In the genomic region with DNA sequence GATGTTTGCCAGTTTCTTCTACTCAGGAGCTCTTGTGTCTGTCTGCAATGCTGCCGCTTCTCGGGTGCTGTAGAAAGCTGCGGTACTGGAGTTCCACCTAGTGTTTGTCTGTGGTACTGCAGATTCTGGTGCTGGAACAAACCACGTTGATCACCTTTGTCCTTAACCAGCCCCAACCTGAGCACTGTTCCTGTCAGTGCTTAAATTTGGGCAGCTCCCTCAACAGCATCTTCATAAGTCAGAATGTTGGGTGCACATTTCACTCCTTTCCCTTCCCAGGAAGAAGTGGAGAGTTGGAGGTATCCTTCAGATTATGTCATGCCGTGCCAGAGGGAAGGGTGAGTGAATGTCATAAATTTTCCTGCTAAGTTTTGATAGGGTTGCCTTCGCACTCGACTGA, we compare ENCODE assay signal across 8 cellular contexts.
DNase-seq lines count a peak whose midpoint lies in the region; ATAC-seq and TF ChIP-seq lines count a peak whose summit lies in the region.

No MANE protein-coding gene starts in this region.

- ATAC-seq in HG03521 (IDR thresholded peaks at IDR 0.05; ENCODE audit: unreplicated experiment) (peak; percentile 48), GM19463 (IDR thresholded peaks at IDR 0.05; ENCODE audit: unreplicated experiment) (no peak)

- peak; percentile 87 for DNase-seq in GM12865 (ENCODE audit: low read depth)
- DNase-seq in NCI-H774 (lab: John Stamatoyannopoulos, UW) = peak; percentile 71
- peak; percentile 62 to 67 for DNase-seq in activated CD4-positive, alpha-beta T cell treated with anti-CD3 and anti-CD28 coated beads, Interleukin-2, amount 50 U/mL, for 4 hours
- peak; percentile 68 for DNase-seq in effector CD4-positive, alpha-beta T cell
- DNase-seq in medulla oblongata (ENCODE audit: extremely low spot score) = peak; percentile 85
- peak; percentile 55 for DNase-seq in stimulated activated CD8-positive, alpha-beta memory T cell treated with anti-CD3 and anti-CD28 coated beads, Interleukin-15, amount 100 ng/mL, for 1 hour (ENCODE audit: low read depth)

- TF ChIP-seq CTCF in GM12865 (IDR thresholded peaks at IDR 0.05; ENCODE audit: insufficient read depth, low read depth, low read length, missing control alignments) = peak; percentile 99

- H3K4me3 ChIP-seq in GM12865 (ENCODE audit: low read depth, low read length) = no peak overlapping the region
